Comparison of ENCODE assay signal across 20 cellular contexts in the genomic region with DNA sequence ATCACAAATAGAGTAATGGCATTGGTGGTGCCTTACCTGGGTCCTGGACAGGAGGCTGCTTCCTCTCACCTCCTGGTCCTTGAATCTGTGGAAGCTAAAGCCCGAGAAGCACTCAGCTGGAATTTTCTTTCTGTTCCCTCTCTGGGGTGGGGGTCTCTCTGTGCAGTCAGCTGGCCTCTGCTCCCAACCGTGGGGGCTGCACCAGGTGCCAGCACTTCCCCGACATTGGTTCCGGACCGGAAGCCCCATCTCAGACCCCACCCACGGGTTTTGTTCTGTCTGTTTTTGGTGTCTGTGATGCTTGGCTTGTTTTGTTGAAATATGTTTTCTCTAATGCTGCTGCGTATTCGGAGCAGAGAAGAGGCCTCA.
DNase-seq lines count a peak whose midpoint lies in the region; ATAC-seq and TF ChIP-seq lines count a peak whose summit lies in the region.
"Had no signal": no experiment of that assay in that cellular context is flagged by ENCODE, and none has a peak within 500 bp of the region (broad histone marks: within the 10 kb centered on the region; RNA-seq: fewer than 3 reads in every experiment).

No MANE protein-coding gene starts in this region.

- H3K36me3 Mint-ChIP-seq in nephron (ENCODE audit: low read depth) = peaks cover 13% of the 10 kb centered on the region
- H3K36me3 Mint-ChIP-seq: immature natural killer cell had no signal

- H3K4me3 Mint-ChIP-seq in nephron = peak overlapping the region in 2 of 3 experiments; percentile 29 to 56
- no peak overlapping the region for H3K4me3 Mint-ChIP-seq in stimulated activated naive CD8-positive, alpha-beta T cell treated with anti-CD3 and anti-CD28 coated beads, Interleukin-15, amount 100 ng/mL, for 72 hours
- H3K4me3 Mint-ChIP-seq: activated CD4-positive, alpha-beta T cell treated with anti-CD3 and anti-CD28 coated beads, Interleukin-2, amount 10 ng/mL, durations not matched to agents 24 days and 14 days; dendritic cell treated with granulocyte-macrophage colony-stimulating factor and Interleukin-4, amounts not matched to agents 40 ng/mL and 50 ng/mL, for 4 days; immature natural killer cell had no signal

- H4K20me1 ChIP-seq in MM.1S (ENCODE audit: insufficient read depth, low read length) = no peaks in the 10 kb centered on the region

- H3K27me3 ChIP-seq in MM.1S (replicated peaks; ENCODE audit: insufficient read depth, low read length) (peaks cover 60% of the 10 kb centered on the region), transverse colon (peaks cover 13% of the 10 kb centered on the region)
- H3K27me3 ChIP-seq: body of pancreas, Peyer's patch had no signal

- TF ChIP-seq POLR2A in transverse colon (IDR thresholded peaks at IDR 0.05) = no peak

- no peaks in the 10 kb centered on the region for H3K79me2 ChIP-seq in MM.1S (ENCODE audit: low read length)

- TF ChIP-seq EP300 in transverse colon (IDR thresholded peaks at IDR 0.05; ENCODE audit: low read depth) = no peak

- in situ Hi-C loops in transverse colon (cut with MboI; ENCODE audit: low pct_ligation_motif_present in 1 of 4, low pct_unique_long_range_greater_than_20kb in 1 of 4, low sequenced_read_pairs in 3 of 4) = no loop called here

- no peaks in the 10 kb centered on the region for H3K9me2 ChIP-seq in MM.1S (replicated peaks; ENCODE audit: insufficient read depth, low read length)

- H3K9me3 ChIP-seq in MM.1S (replicated peaks; ENCODE audit: insufficient read depth, low read length) (no peaks in the 10 kb centered on the region), transverse colon (no peaks in the 10 kb centered on the region)
- H3K9me3 ChIP-seq: BE2C, body of pancreas, Peyer's patch had no signal

- H3K9ac ChIP-seq in MM.1S (ENCODE audit: low read length) = no peak overlapping the region

- no peak overlapping the region for H3K27ac ChIP-seq in MM.1S (ENCODE audit: low read length)
- peak overlapping the region in 1 of 2 donors; percentile 67 for H3K27ac ChIP-seq in coronary artery
- H3K27ac ChIP-seq in transverse colon = peak overlapping the region in 3 of 4 donors; percentile 38 to 63 (median 58)
- H3K27ac ChIP-seq: body of pancreas, epithelial cell of prostate had no signal

- peak overlapping the region; percentile 94 to 100 (median 99) for H3K27ac Mint-ChIP-seq in nephron
- no peak overlapping the region for H3K27ac Mint-ChIP-seq in stimulated activated naive CD8-positive, alpha-beta T cell treated with anti-CD3 and anti-CD28 coated beads, Interleukin-15, amount 100 ng/mL, for 72 hours
- H3K27ac Mint-ChIP-seq: activated CD4-positive, alpha-beta T cell treated with anti-CD3 and anti-CD28 coated beads, Interleukin-2, amount 10 ng/mL, durations not matched to agents 24 days and 14 days; dendritic cell treated with granulocyte-macrophage colony-stimulating factor and Interleukin-4, amounts not matched to agents 40 ng/mL and 50 ng/mL, for 4 days; immature natural killer cell had no signal

- ATAC-seq in stimulated activated naive CD8-positive, alpha-beta T cell treated with anti-CD3 and anti-CD28 coated beads, Interleukin-15, amount 100 ng/mL, for 72 hours = no peak

- peaks cover 66% of the 10 kb centered on the region for H3K27me3 Mint-ChIP-seq in nephron (ENCODE audit: low read depth)
- H3K27me3 Mint-ChIP-seq in stimulated activated naive CD8-positive, alpha-beta T cell treated with anti-CD3 and anti-CD28 coated beads, Interleukin-15, amount 100 ng/mL, for 72 hours = peaks cover 36% of the 10 kb centered on the region

- no peak overlapping the region for H2AFZ ChIP-seq in MM.1S (ENCODE audit: low read length)

- WGBS in transverse colon (ENCODE audit: low coverage in 1 of 2), 2 donors = 0 to 69% methylated on average over 2 to 8 of the region's 8 CpGs

- no peaks in the 10 kb centered on the region for H3K36me3 ChIP-seq in MM.1S (replicated peaks; ENCODE audit: insufficient read depth, low read length)
- H3K36me3 ChIP-seq in transverse colon = no peaks in the 10 kb centered on the region
- H3K36me3 ChIP-seq: BE2C, Peyer's patch had no signal

- intact Hi-C loops in transverse colon (cut with DNase I; ENCODE audit: low total_unique reads) = no loop called here

- peak overlapping the region; percentile 31; the same call in 1 of the 2 replicates for H3K4me2 ChIP-seq in MM.1S (ENCODE audit: low read depth, low read length)

- H3K9me3 Mint-ChIP-seq in nephron = peaks cover 18% of the 10 kb centered on the region
- H3K9me3 Mint-ChIP-seq in stimulated activated naive CD8-positive, alpha-beta T cell treated with anti-CD3 and anti-CD28 coated beads, Interleukin-15, amount 100 ng/mL, for 72 hours = peaks cover 0 to 13% of the 10 kb centered on the region in 2 donors
- H3K9me3 Mint-ChIP-seq: activated CD4-positive, alpha-beta T cell treated with anti-CD3 and anti-CD28 coated beads, Interleukin-2, amount 10 ng/mL, durations not matched to agents 24 days and 14 days; dendritic cell treated with granulocyte-macrophage colony-stimulating factor and Interleukin-4, amounts not matched to agents 40 ng/mL and 50 ng/mL, for 4 days had no signal

- DNase-seq in MM.1S = no peak
- peak; percentile 55 for DNase-seq in coronary artery (ENCODE audit: low spot score)
- no peak for DNase-seq in transverse colon
- no peak for DNase-seq in stimulated activated naive CD8-positive, alpha-beta T cell treated with anti-CD3 and anti-CD28 coated beads, Interleukin-15, amount 100 ng/mL, for 72 hours
- no peak for DNase-seq in activated CD4-positive, alpha-beta T cell treated with anti-CD3 and anti-CD28 coated beads for 4 hours
- no peak for DNase-seq in NCI-H2081 (lab: John Stamatoyannopoulos, UW)
- DNase-seq: activated CD4-positive, alpha-beta T cell treated with anti-CD3 and anti-CD28 coated beads, Interleukin-2, amount 10 ng/mL, durations not matched to agents 24 days and 14 days; activated naive CD4-positive, alpha-beta T cell treated with anti-CD3 and anti-CD28 coated beads, Interleukin-2, amount 50 U/mL, for 16 hours; activated T-cell treated with anti-CD3 and anti-CD28 coated beads for 4 hours; BE2C; immature natural killer cell; NCI-H1105 treated with DMSO at 0.1 percent for 48 hours; NCI-H748 treated with DMSO at 0.1 percent for 48 hours; retina; stimulated activated CD4-positive, alpha-beta T cell treated with anti-CD3 and anti-CD28 coated beads, Interleukin-2, amount 100 ng/mL, for 24 hours had no signal

- H3K4me1 Mint-ChIP-seq in nephron = peaks cover 65% of the 10 kb centered on the region
- no peaks in the 10 kb centered on the region for H3K4me1 Mint-ChIP-seq in stimulated activated naive CD8-positive, alpha-beta T cell treated with anti-CD3 and anti-CD28 coated beads, Interleukin-15, amount 100 ng/mL, for 72 hours
- H3K4me1 Mint-ChIP-seq: activated CD4-positive, alpha-beta T cell treated with anti-CD3 and anti-CD28 coated beads, Interleukin-2, amount 10 ng/mL, durations not matched to agents 24 days and 14 days; immature natural killer cell had no signal

- no peaks in the 10 kb centered on the region for H3K4me1 ChIP-seq in MM.1S (ENCODE audit: low read length)
- H3K4me1 ChIP-seq in transverse colon = peaks cover 0 to 7% (median 5%) of the 10 kb centered on the region in 4 donors
- H3K4me1 ChIP-seq: BE2C, body of pancreas, Peyer's patch had no signal

- TF ChIP-seq CTCF in MM.1S (IDR thresholded peaks at IDR 0.05; ENCODE audit: low read length) (no peak), coronary artery (IDR thresholded peaks at IDR 0.05) (no peak), nephron (IDR thresholded peaks at IDR 0.05; ENCODE audit: unreplicated experiment in 3 of 3) (no peak), transverse colon (IDR thresholded peaks at IDR 0.05) (no peak)

- no peaks in the 10 kb centered on the region for H3F3A ChIP-seq in MM.1S (ENCODE audit: insufficient read depth, low read length)

- H3K4me3 ChIP-seq in MM.1S (ENCODE audit: low read length) (no peak overlapping the region; the same call in 1 of the 2 replicates), coronary artery (peak overlapping the region; percentile 47), transverse colon (no peak overlapping the region)
- H3K4me3 ChIP-seq: body of pancreas, Peyer's patch had no signal

Comparison
In these comparisons a context has a peak if more than half of its experiments do, and no peak if none do; other contexts are left out.
1. H3K27ac Mint-ChIP-seq: peak in nephron (3 of 3); none in stimulated activated naive CD8-positive, alpha-beta T cell treated with anti-CD3 and anti-CD28 coated beads, Interleukin-15, amount 100 ng/mL, for 72 hours (0 of 2).
2. H3K4me3 Mint-ChIP-seq: peak in nephron (2 of 3); none in stimulated activated naive CD8-positive, alpha-beta T cell treated with anti-CD3 and anti-CD28 coated beads, Interleukin-15, amount 100 ng/mL, for 72 hours (0 of 2).